In genomic region chr1:9733160-9733789, GRCh38 we compare ENCODE assay signal across 20 cellular contexts.
A peak's percentile ranks its signal among the peaks of the same experiment; 100 is the strongest.
DNase-seq lines count a peak whose midpoint lies in the region; ATAC-seq and TF ChIP-seq lines count a peak whose summit lies in the region.
"Had no signal": no experiment of that assay in that cellular context is flagged by ENCODE, and none has a peak within 500 bp of the region (broad histone marks: within the 10 kb centered on the region; RNA-seq: fewer than 3 reads in every experiment).

No MANE protein-coding gene starts in this region.

- H3K4me1 Mint-ChIP-seq in activated T-cell treated with anti-CD3 and anti-CD28 coated beads, Interleukin-2, amount 50 U/mL, for 24 hours (ENCODE audit: low read depth) = peaks cover 54% of the 10 kb centered on the region
- H3K4me1 Mint-ChIP-seq in CD8-positive, alpha-beta memory T cell = peaks cover 32 to 47% (median 47%) of the 10 kb centered on the region in 3 donors
- peaks cover 52% of the 10 kb centered on the region for H3K4me1 Mint-ChIP-seq in activated CD4-positive, alpha-beta memory T cell treated with anti-CD3 and anti-CD28 coated beads, Interleukin-2, amount 10 ng/mL, durations not matched to agents 7 days and 5 days
- H3K4me1 Mint-ChIP-seq in naive thymus-derived CD4-positive, alpha-beta T cell = peaks cover 33 to 86% (median 64%) of the 10 kb centered on the region in 7 donors

- H3K36me3 Mint-ChIP-seq in activated T-cell treated with anti-CD3 and anti-CD28 coated beads, Interleukin-2, amount 50 U/mL, for 24 hours (ENCODE audit: low read depth) = peaks cover 96% of the 10 kb centered on the region
- H3K36me3 Mint-ChIP-seq in CD8-positive, alpha-beta memory T cell = peaks cover 14 to 96% (median 20%) of the 10 kb centered on the region in 3 donors
- H3K36me3 Mint-ChIP-seq in activated CD4-positive, alpha-beta memory T cell treated with anti-CD3 and anti-CD28 coated beads, Interleukin-2, amount 10 ng/mL, durations not matched to agents 7 days and 5 days (ENCODE audit: low read depth) = peaks cover 80% of the 10 kb centered on the region
- peaks cover 9 to 61% (median 47%) of the 10 kb centered on the region in 5 donors for H3K36me3 Mint-ChIP-seq in naive thymus-derived CD4-positive, alpha-beta T cell

- intact Hi-C loops in naive thymus-derived CD4-positive, alpha-beta T cell (cut with micrococcal nuclease) = no loop called here
- intact Hi-C loops in OCI-LY7 (cut with micrococcal nuclease; ENCODE audit: unreplicated experiment) (no loop called here), stomach (cut with DNase I; ENCODE audit: low total_unique reads) (no loop called here)

- H3K4me2 ChIP-seq in OCI-LY7 (ENCODE audit: low read length) = no peak overlapping the region

- 96 to 98% (median 96%) methylated on average over 10 to 14 of the region's 14 CpGs for WGBS in stomach, 5 donors

- no peak for ATAC-seq in naive thymus-derived CD4-positive, alpha-beta T cell
- ATAC-seq: HCT116, left lung, pancreas had no signal

- no peaks in the 10 kb centered on the region for H3K9me3 Mint-ChIP-seq in activated T-cell treated with anti-CD3 and anti-CD28 coated beads, Interleukin-2, amount 50 U/mL, for 24 hours
- H3K9me3 Mint-ChIP-seq in CD8-positive, alpha-beta memory T cell = peaks cover 0 to 2% (median 0%) of the 10 kb centered on the region in 5 donors
- no peaks in the 10 kb centered on the region for H3K9me3 Mint-ChIP-seq in activated CD4-positive, alpha-beta memory T cell treated with anti-CD3 and anti-CD28 coated beads, Interleukin-2, amount 10 ng/mL, durations not matched to agents 7 days and 5 days
- peaks cover 0 to 30% (median 0%) of the 10 kb centered on the region in 11 donors for H3K9me3 Mint-ChIP-seq in naive thymus-derived CD4-positive, alpha-beta T cell
- H3K9me3 Mint-ChIP-seq: activated naive CD4-positive, alpha-beta T cell treated with anti-CD3 and anti-CD28 coated beads, Interleukin-2, amount 50 U/mL, for 24 hours had no signal

- no peaks in the 10 kb centered on the region for H4K20me1 ChIP-seq in OCI-LY7 (ENCODE audit: insufficient read depth, low read length)

- POLR2A ChIA-PET in CD8-positive, alpha-beta memory T cell (lab: Charles Lee) = no interaction called here
- POLR2A ChIA-PET in activated CD4-positive, alpha-beta memory T cell treated with anti-CD3 and anti-CD28 coated beads, Interleukin-2, amount 10 ng/mL, durations not matched to agents 7 days and 5 days (lab: Charles Lee) = interaction anchor here (1.4 to 9.6 kb wide), 2 partner anchors 15 to 81 kb away, joined by 4 to 101 read pairs; no protein-coding TSS in a partner anchor
- POLR2A ChIA-PET in naive thymus-derived CD4-positive, alpha-beta T cell (lab: Charles Lee) = interaction anchor here (0.5 to 10.3 kb wide), 4 partner anchors 16 to 758 kb away, joined by 3 to 192 read pairs (median 3); no protein-coding TSS in a partner anchor
- POLR2A ChIA-PET in OCI-LY7 (lab: Charles Lee) = interaction anchor here (0.6 to 1.0 kb wide), 2 partner anchors 28 to 208 kb away, joined by 3 to 4 read pairs; no protein-coding TSS in a partner anchor

- TF ChIP-seq POLR2A in stomach (IDR thresholded peaks at IDR 0.05) = no peak

- H3K27ac ChIP-seq in CD8-positive, alpha-beta memory T cell (ENCODE audit: low read depth, low read length) = no peak overlapping the region
- no peak overlapping the region for H3K27ac ChIP-seq in naive thymus-derived CD4-positive, alpha-beta T cell (ENCODE audit: low read depth, low read length)
- H3K27ac ChIP-seq in OCI-LY7 (ENCODE audit: low read depth, low read length, poor library complexity, severe bottlenecking) = no peak overlapping the region
- H3K27ac ChIP-seq in stomach = no peak overlapping the region
- H3K27ac ChIP-seq: breast epithelium, esophagus squamous epithelium, left lung, pancreas, sigmoid colon, VCaP had no signal

- no peak for TF ChIP-seq EP300 in stomach (IDR thresholded peaks at IDR 0.05)

- H3K36me3 ChIP-seq in CD8-positive, alpha-beta memory T cell (ENCODE audit: insufficient read depth, low read length) = peaks cover 51% of the 10 kb centered on the region
- H3K36me3 ChIP-seq in naive thymus-derived CD4-positive, alpha-beta T cell (ENCODE audit: control insufficient read depth in 2 of 3, insufficient read depth in 3 of 3, low read length in 3 of 3) = peaks cover 13 to 77% (median 27%) of the 10 kb centered on the region in 3 experiments
- H3K36me3 ChIP-seq in OCI-LY7 (ENCODE audit: insufficient read depth, low read length) (peaks cover 96% of the 10 kb centered on the region), stomach (peaks cover 81 to 100% (median 100%) of the 10 kb centered on the region in 4 donors)

- peak overlapping the region; percentile 77 for H3K27ac Mint-ChIP-seq in activated T-cell treated with anti-CD3 and anti-CD28 coated beads, Interleukin-2, amount 50 U/mL, for 24 hours
- peak overlapping the region in 5 of 8 donors; percentile 60 to 86 (median 70) for H3K27ac Mint-ChIP-seq in CD8-positive, alpha-beta memory T cell
- peak overlapping the region; percentile 64 for H3K27ac Mint-ChIP-seq in activated CD4-positive, alpha-beta memory T cell treated with anti-CD3 and anti-CD28 coated beads, Interleukin-2, amount 10 ng/mL, durations not matched to agents 7 days and 5 days
- peak overlapping the region; percentile 47 to 93 (median 84) for H3K27ac Mint-ChIP-seq in naive thymus-derived CD4-positive, alpha-beta T cell

- no peak overlapping the region for H3K4me3 ChIP-seq in CD8-positive, alpha-beta memory T cell (ENCODE audit: low read length)
- H3K4me3 ChIP-seq in naive thymus-derived CD4-positive, alpha-beta T cell (ENCODE audit: low read length) = no peak overlapping the region
- H3K4me3 ChIP-seq in OCI-LY7 (ENCODE audit: low read depth, low read length, poor library complexity, severe bottlenecking) (no peak overlapping the region), stomach (no peak overlapping the region)
- H3K4me3 ChIP-seq: breast epithelium, esophagus squamous epithelium, left lung, pancreas, sigmoid colon had no signal

- no peaks in the 10 kb centered on the region for H3K79me2 ChIP-seq in OCI-LY7 (ENCODE audit: insufficient read depth, low read depth, low read length)

- TF ChIP-seq CTCF in OCI-LY7 (conservative IDR thresholded peaks at IDR 0.05; ENCODE audit: low read length) = no peak
- TF ChIP-seq CTCF in stomach (IDR thresholded peaks at IDR 0.05) = no peak

- H3K27me3 Mint-ChIP-seq in activated T-cell treated with anti-CD3 and anti-CD28 coated beads, Interleukin-2, amount 50 U/mL, for 24 hours = no peaks in the 10 kb centered on the region
- peaks cover 0 to 7% of the 10 kb centered on the region in 2 donors for H3K27me3 Mint-ChIP-seq in CD8-positive, alpha-beta memory T cell
- H3K27me3 Mint-ChIP-seq in activated CD4-positive, alpha-beta memory T cell treated with anti-CD3 and anti-CD28 coated beads, Interleukin-2, amount 10 ng/mL, durations not matched to agents 7 days and 5 days = no peaks in the 10 kb centered on the region
- no peaks in the 10 kb centered on the region for H3K27me3 Mint-ChIP-seq in naive thymus-derived CD4-positive, alpha-beta T cell
- H3K27me3 Mint-ChIP-seq: activated naive CD4-positive, alpha-beta T cell treated with anti-CD3 and anti-CD28 coated beads, Interleukin-2, amount 50 U/mL, for 24 hours had no signal

- H3K27me3 ChIP-seq in CD8-positive, alpha-beta memory T cell (ENCODE audit: insufficient read depth, low read length, poor library complexity, severe bottlenecking) = no peaks in the 10 kb centered on the region
- H3K27me3 ChIP-seq in naive thymus-derived CD4-positive, alpha-beta T cell (ENCODE audit: control insufficient read depth in 2 of 2, insufficient read depth in 2 of 2, low read length in 2 of 2) = no peaks in the 10 kb centered on the region
- H3K27me3 ChIP-seq in stomach = no peaks in the 10 kb centered on the region
- H3K27me3 ChIP-seq: breast epithelium, esophagus squamous epithelium, left lung, pancreas, sigmoid colon had no signal

- no TSS peak for BruUV-seq in OCI-LY7 (replicated peaks; lab: Mats Ljungman, UMichigan)

- H3K9me2 ChIP-seq in OCI-LY7 (ENCODE audit: insufficient read depth, low read length) = no peaks in the 10 kb centered on the region

- H3K9me3 ChIP-seq in CD8-positive, alpha-beta memory T cell (ENCODE audit: low read length) = no peaks in the 10 kb centered on the region
- H3K9me3 ChIP-seq in naive thymus-derived CD4-positive, alpha-beta T cell (ENCODE audit: control insufficient read depth in 2 of 3, low read length in 3 of 3) = no peaks in the 10 kb centered on the region
- no peaks in the 10 kb centered on the region for H3K9me3 ChIP-seq in OCI-LY7 (ENCODE audit: low read length)
- no peaks in the 10 kb centered on the region for H3K9me3 ChIP-seq in stomach
- H3K9me3 ChIP-seq: breast epithelium, esophagus squamous epithelium, left lung, pancreas, sigmoid colon had no signal

- CTCF ChIA-PET in CD8-positive, alpha-beta memory T cell (lab: Charles Lee) = interaction anchor here (1.0 to 1.2 kb wide), 2 partner anchors 8 to 107 kb away, joined by 4 to 5 read pairs; no protein-coding TSS in a partner anchor
- CTCF ChIA-PET in activated CD4-positive, alpha-beta memory T cell treated with anti-CD3 and anti-CD28 coated beads, Interleukin-2, amount 10 ng/mL, durations not matched to agents 7 days and 5 days (lab: Charles Lee) = no interaction called here
- CTCF ChIA-PET in naive thymus-derived CD4-positive, alpha-beta T cell (lab: Charles Lee) = interaction anchor here (0.5 kb wide), 1 partner anchor 17 kb away, joined by 6 read pairs; no protein-coding TSS in a partner anchor
- CTCF ChIA-PET in OCI-LY7 (lab: Charles Lee; ENCODE audit: unreplicated experiment) = interaction anchor here (0.6 kb wide), 1 partner anchor 104 kb away, joined by 3 read pairs; no protein-coding TSS in a partner anchor

- H3K4me1 ChIP-seq in CD8-positive, alpha-beta memory T cell (ENCODE audit: insufficient read depth, low read length) = peaks cover 49% of the 10 kb centered on the region
- peaks cover 12 to 48% of the 10 kb centered on the region in 2 donors for H3K4me1 ChIP-seq in naive thymus-derived CD4-positive, alpha-beta T cell (ENCODE audit: control insufficient read depth in 2 of 2, insufficient read depth in 2 of 2, low read length in 2 of 2)
- H3K4me1 ChIP-seq in OCI-LY7 (ENCODE audit: insufficient read depth, low read length, poor library complexity, severe bottlenecking) = peaks cover 7% of the 10 kb centered on the region
- peaks cover 0 to 6% (median 0%) of the 10 kb centered on the region in 4 donors for H3K4me1 ChIP-seq in stomach
- H3K4me1 ChIP-seq: breast epithelium, esophagus squamous epithelium, pancreas, sigmoid colon had no signal

- H3K4me3 Mint-ChIP-seq in activated T-cell treated with anti-CD3 and anti-CD28 coated beads, Interleukin-2, amount 50 U/mL, for 24 hours = no peak overlapping the region
- peak overlapping the region in 1 of 7 donors; percentile 9 for H3K4me3 Mint-ChIP-seq in CD8-positive, alpha-beta memory T cell
- no peak overlapping the region for H3K4me3 Mint-ChIP-seq in activated CD4-positive, alpha-beta memory T cell treated with anti-CD3 and anti-CD28 coated beads, Interleukin-2, amount 10 ng/mL, durations not matched to agents 7 days and 5 days
- peak overlapping the region in 4 of 10 donors; percentile 33 to 71 (median 48) for H3K4me3 Mint-ChIP-seq in naive thymus-derived CD4-positive, alpha-beta T cell
- H3K4me3 Mint-ChIP-seq: activated naive CD4-positive, alpha-beta T cell treated with anti-CD3 and anti-CD28 coated beads, Interleukin-2, amount 50 U/mL, for 24 hours had no signal

- DNase-seq in activated T-cell treated with anti-CD3 and anti-CD28 coated beads, Interleukin-2, amount 50 U/mL, for 24 hours = no peak
- DNase-seq in activated T-cell treated with anti-CD3 and anti-CD28 coated beads, Interleukin-2, amount 50 U/mL, for 48 hours = no peak
- no peak for DNase-seq in CD8-positive, alpha-beta memory T cell
- DNase-seq in activated CD4-positive, alpha-beta memory T cell treated with anti-CD3 and anti-CD28 coated beads, Interleukin-2, amount 10 ng/mL, durations not matched to agents 7 days and 5 days = no peak
- no peak for DNase-seq in naive thymus-derived CD4-positive, alpha-beta T cell
- no peak for DNase-seq in DMS53 treated with DMSO at 0.1 percent for 48 hours (lab: John Stamatoyannopoulos, UW; ENCODE audit: unreplicated experiment)
- DNase-seq in OCI-LY7 (ENCODE audit: low spot score) = no peak
- DNase-seq in stomach = no peak
- DNase-seq: esophagus squamous epithelium, KBM-7, NCI-H2081 treated with DMSO at 0.1 percent for 48 hours, NCI-H510A treated with DMSO at 0.1 percent for 48 hours, sigmoid colon, SW 1271 had no signal

- no peak overlapping the region for H2AFZ ChIP-seq in OCI-LY7 (ENCODE audit: low read length)
